In genomic region chr21:43343992-43344886, GRCh38 we compare ENCODE assay signal across 13 cellular contexts.
A peak's percentile ranks its signal among the peaks of the same experiment; 100 is the strongest.
DNase-seq lines count a peak whose midpoint lies in the region; ATAC-seq and TF ChIP-seq lines count a peak whose summit lies in the region.
"Had no signal": no experiment of that assay in that cellular context is flagged by ENCODE, and none has a peak within 500 bp of the region (broad histone marks: within the 10 kb centered on the region; RNA-seq: fewer than 3 reads in every experiment).

No MANE protein-coding gene starts in this region.

- H3K4me1 ChIP-seq in left lung = peaks cover 4 to 46% of the 10 kb centered on the region in 2 donors
- peaks cover 19 to 62% (median 44%) of the 10 kb centered on the region in 4 donors for H3K4me1 ChIP-seq in upper lobe of left lung

- TF ChIP-seq POLR2A in upper lobe of left lung (IDR thresholded peaks at IDR 0.05) = peak in 1 of 4 donors; percentile 27

- DNase-seq in NCI-H748 (lab: John Stamatoyannopoulos, UW; ENCODE audit: unreplicated experiment) (peak; percentile 17), NCI-H748 treated with DMSO at 0.1 percent for 48 hours (lab: John Stamatoyannopoulos, UW) (no peak), RWPE1 (ENCODE audit: low spot score) (no peak), left lung (peak in 1 of 2 donors; percentile 81), upper lobe of left lung (peak; percentile 77 to 87), NCI-H1694 (lab: John Stamatoyannopoulos, UW) (no peak), osteocyte (ENCODE audit: extremely low spot score, unreplicated experiment) (no peak)
- DNase-seq: activated CD4-positive, alpha-beta T cell treated with anti-CD3 and anti-CD28 coated beads for 1 hour; naive B cell; NCI-H774 had no signal

- intact Hi-C loops in left lung (cut with DNase I) = no loop called here

- H3K4me1 Mint-ChIP-seq in osteocyte (ENCODE audit: unreplicated experiment) = peaks cover 24% of the 10 kb centered on the region
- H3K4me1 Mint-ChIP-seq in stimulated activated memory B cell treated with anti-CD40 and anti-IgM and Interleukin-4, amounts not matched to agents 10 μg/mL and 1 μg/mL and 100 μg/mL, for 72 hours = peaks cover 10% of the 10 kb centered on the region

- H3K36me3 ChIP-seq in left lung = no peaks in the 10 kb centered on the region
- no peaks in the 10 kb centered on the region for H3K36me3 ChIP-seq in upper lobe of left lung
- H3K36me3 ChIP-seq: cardiac muscle cell, tibial nerve had no signal

- no peak overlapping the region for H3K27ac Mint-ChIP-seq in osteocyte (ENCODE audit: unreplicated experiment)
- H3K27ac Mint-ChIP-seq in stimulated activated memory B cell treated with anti-CD40 and anti-IgM and Interleukin-4, amounts not matched to agents 10 μg/mL and 1 μg/mL and 100 μg/mL, for 72 hours = no peak overlapping the region

- H3K9me3 ChIP-seq in left lung = no peaks in the 10 kb centered on the region
- H3K9me3 ChIP-seq in upper lobe of left lung = no peaks in the 10 kb centered on the region
- H3K9me3 ChIP-seq: tibial nerve had no signal

- H3K27me3 ChIP-seq in left lung (no peaks in the 10 kb centered on the region), upper lobe of left lung (no peaks in the 10 kb centered on the region)
- H3K27me3 ChIP-seq: cardiac muscle cell had no signal

- no peaks in the 10 kb centered on the region for H3K27me3 Mint-ChIP-seq in osteocyte (ENCODE audit: unreplicated experiment)
- peaks cover 6% of the 10 kb centered on the region for H3K27me3 Mint-ChIP-seq in stimulated activated memory B cell treated with anti-CD40 and anti-IgM and Interleukin-4, amounts not matched to agents 10 μg/mL and 1 μg/mL and 100 μg/mL, for 72 hours

- H3K27ac ChIP-seq in RWPE1 (peak overlapping the region; percentile 79), left lung (peak overlapping the region; percentile 20 to 85), upper lobe of left lung (peak overlapping the region; percentile 66 to 87 (median 76))
- H3K27ac ChIP-seq: cardiac muscle cell, tibial nerve had no signal

- no peak overlapping the region for H3K4me3 Mint-ChIP-seq in osteocyte (ENCODE audit: unreplicated experiment)
- H3K4me3 Mint-ChIP-seq in stimulated activated memory B cell treated with anti-CD40 and anti-IgM and Interleukin-4, amounts not matched to agents 10 μg/mL and 1 μg/mL and 100 μg/mL, for 72 hours = no peak overlapping the region
- H3K4me3 Mint-ChIP-seq: naive B cell had no signal

- WGBS in upper lobe of left lung, 2 donors = 50 to 55% methylated on average over 21 to 33 of the region's 37 CpGs

- H3K4me3 ChIP-seq in left lung = no peak overlapping the region
- H3K4me3 ChIP-seq in upper lobe of left lung = no peak overlapping the region
- H3K4me3 ChIP-seq: cardiac muscle cell, tibial nerve had no signal

- H3K9me3 Mint-ChIP-seq in osteocyte (ENCODE audit: unreplicated experiment) = no peaks in the 10 kb centered on the region
- no peaks in the 10 kb centered on the region for H3K9me3 Mint-ChIP-seq in stimulated activated memory B cell treated with anti-CD40 and anti-IgM and Interleukin-4, amounts not matched to agents 10 μg/mL and 1 μg/mL and 100 μg/mL, for 72 hours
- H3K9me3 Mint-ChIP-seq: naive B cell had no signal

- peak in 2 of 4 donors; percentile 25 to 74 for TF ChIP-seq EP300 in upper lobe of left lung (IDR thresholded peaks at IDR 0.05)

- no peaks in the 10 kb centered on the region for H3K36me3 Mint-ChIP-seq in osteocyte (ENCODE audit: unreplicated experiment)
- H3K36me3 Mint-ChIP-seq in stimulated activated memory B cell treated with anti-CD40 and anti-IgM and Interleukin-4, amounts not matched to agents 10 μg/mL and 1 μg/mL and 100 μg/mL, for 72 hours = no peaks in the 10 kb centered on the region
- H3K36me3 Mint-ChIP-seq: naive B cell had no signal

- TF ChIP-seq CTCF in RWPE1 (conservative IDR thresholded peaks at IDR 0.05; ENCODE audit: low read depth) (no peak), left lung (IDR thresholded peaks at IDR 0.05) (no peak), upper lobe of left lung (IDR thresholded peaks at IDR 0.05) (no peak), osteocyte (IDR thresholded peaks at IDR 0.05) (no peak)

- ATAC-seq in left lung = peak; percentile 68
- peak; percentile 10 to 70 for ATAC-seq in upper lobe of left lung (ENCODE audit: low FRiP score in 2 of 2)
- ATAC-seq in stimulated activated memory B cell treated with anti-CD40 and anti-IgM and Interleukin-4, amounts not matched to agents 10 μg/mL and 1 μg/mL and 100 μg/mL, for 72 hours = no peak

- CTCF ChIA-PET in RWPE1 (lab: Yijun Ruan, JAX) = no interaction called here

- POLR2A ChIA-PET in RWPE1 (lab: Yijun Ruan, JAX; ENCODE audit: low non-redundant PET) = no interaction called here

Comparison
In these comparisons a context has a peak if more than half of its experiments do, and no peak if none do; other contexts are left out.
1. DNase-seq: peak in NCI-H748 (single experiment) and upper lobe of left lung (2 of 2); none in NCI-H748 treated with DMSO at 0.1 percent for 48 hours (single experiment), RWPE1 (single experiment), NCI-H1694 (single experiment) and osteocyte (single experiment).
2. Peak in every context shown above with its lines, with median percentiles within 50 percentile points of each other: H3K27ac ChIP-seq.